ENCODE assay signal across 13 cellular contexts in the genomic region with DNA sequence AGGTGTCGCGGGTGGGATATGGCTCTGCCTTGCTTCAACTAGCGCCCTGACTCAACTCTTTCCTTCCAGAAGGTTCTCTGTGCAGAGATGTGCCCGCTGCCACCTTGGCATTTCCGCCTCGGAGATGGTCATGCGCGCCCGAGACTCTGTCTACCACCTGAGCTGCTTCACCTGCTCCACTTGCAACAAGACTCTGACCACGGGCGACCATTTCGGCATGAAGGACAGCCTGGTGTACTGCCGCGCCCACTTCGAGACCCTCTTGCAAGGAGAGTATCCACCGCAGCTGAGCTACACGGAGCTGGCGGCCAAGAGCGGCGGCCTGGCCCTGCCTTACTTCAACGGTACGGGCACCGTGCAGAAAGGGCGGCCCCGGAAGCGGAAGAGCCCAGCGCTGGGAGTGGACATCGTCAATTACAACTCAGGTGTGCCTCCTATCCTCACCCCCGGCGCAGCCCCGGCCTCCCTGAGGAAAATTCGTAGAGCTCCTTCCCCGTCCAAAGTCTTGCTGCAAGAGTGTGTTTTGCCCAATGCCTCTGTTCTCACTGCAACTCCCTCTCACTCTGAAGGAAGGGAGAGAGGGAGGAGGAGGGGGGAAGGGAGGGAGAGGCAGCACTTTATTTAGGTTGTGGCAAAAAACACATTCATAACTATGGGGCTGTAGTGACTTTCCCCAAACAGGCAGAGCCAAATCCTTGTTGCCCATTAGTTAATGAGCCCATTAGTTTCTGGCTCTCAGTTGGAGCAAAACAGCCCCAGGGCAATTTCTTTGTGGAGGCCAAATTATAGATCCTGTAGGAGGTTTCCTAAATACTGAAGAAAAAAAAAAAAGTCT. TPM values are rescaled to one million over a fixed set of nuclear protein-coding genes. Genes with fewer than 3 reads are reported as not detected.
DNase-seq lines count a peak whose midpoint lies in the region; ATAC-seq lines count a peak whose summit lies in the region.
"Had no signal": no experiment of that assay in that cellular context is flagged by ENCODE, and none has a peak within 500 bp of the region (broad histone marks: within the 10 kb centered on the region; RNA-seq: fewer than 3 reads in every experiment).

No MANE protein-coding gene starts in this region.

- peaks cover 46% of the 10 kb centered on the region for H3K4me1 Mint-ChIP-seq in activated T-cell treated with anti-CD3 and anti-CD28 coated beads, Interleukin-2, amount 50 U/mL, for 24 hours (ENCODE audit: low read depth)
- peaks cover 45% of the 10 kb centered on the region for H3K4me1 Mint-ChIP-seq in activated T-cell treated with anti-CD3 and anti-CD28 coated beads, Interleukin-2, amount 50 U/mL, for 4 hours (ENCODE audit: low read depth)
- H3K4me1 Mint-ChIP-seq in activated T-helper 2 cell treated with anti-CD3 and anti-CD28 coated beads, Interferon-gamma antibody, Interleukin-2, Interleukin-4, amounts not matched to agents 10 μg/mL and 5 μg/mL and 100 μg/mL, durations not matched to agents 14 hours and 24 hours and 36 hours (ENCODE audit: low read depth), result peaks cover 50% of the 10 kb centered on the region
- H3K4me1 Mint-ChIP-seq in T-cell, result peaks cover 47 to 51% (median 50%) of the 10 kb centered on the region in 3 donors

- peaks cover 13% of the 10 kb centered on the region for H3K4me1 ChIP-seq in thymus (ENCODE audit: control insufficient read depth, insufficient read depth, low read length)

- H3K27ac Mint-ChIP-seq in activated T-cell treated with anti-CD3 and anti-CD28 coated beads, Interleukin-2, amount 50 U/mL, for 24 hours, result no peak overlapping the region
- no peak overlapping the region for H3K27ac Mint-ChIP-seq in activated T-helper 2 cell treated with anti-CD3 and anti-CD28 coated beads, Interferon-gamma antibody, Interleukin-2, Interleukin-4, amounts not matched to agents 10 μg/mL and 5 μg/mL and 100 μg/mL, durations not matched to agents 14 hours and 24 hours and 36 hours
- no peak overlapping the region for H3K27ac Mint-ChIP-seq in T-cell

- H3K36me3 Mint-ChIP-seq in activated T-cell treated with anti-CD3 and anti-CD28 coated beads, Interleukin-2, amount 50 U/mL, for 24 hours (ENCODE audit: low read depth), result no peaks in the 10 kb centered on the region
- H3K36me3 Mint-ChIP-seq in activated T-cell treated with anti-CD3 and anti-CD28 coated beads, Interleukin-2, amount 50 U/mL, for 4 hours (ENCODE audit: insufficient read depth), result no peaks in the 10 kb centered on the region
- no peaks in the 10 kb centered on the region for H3K36me3 Mint-ChIP-seq in activated T-helper 2 cell treated with anti-CD3 and anti-CD28 coated beads, Interferon-gamma antibody, Interleukin-2, Interleukin-4, amounts not matched to agents 10 μg/mL and 5 μg/mL and 100 μg/mL, durations not matched to agents 14 hours and 24 hours and 36 hours (ENCODE audit: low read depth)
- no peaks in the 10 kb centered on the region for H3K36me3 Mint-ChIP-seq in T-cell

- H3K27me3 ChIP-seq in thymus (ENCODE audit: control insufficient read depth, insufficient read depth), result peaks cover 41% of the 10 kb centered on the region

- peak overlapping the region; percentile 28 for H3K4me3 ChIP-seq in thymus (ENCODE audit: low read length)
- H3K4me3 ChIP-seq: PC-9 had no signal

- DNase-seq in activated T-cell treated with anti-CD3 and anti-CD28 coated beads, Interleukin-2, amount 50 U/mL, for 24 hours, result peak; percentile 33
- DNase-seq in activated T-cell treated with anti-CD3 and anti-CD28 coated beads, Interleukin-2, amount 50 U/mL, for 4 hours, result no peak
- DNase-seq in activated T-helper 2 cell treated with anti-CD3 and anti-CD28 coated beads, Interferon-gamma antibody, Interleukin-2, Interleukin-4, amounts not matched to agents 10 μg/mL and 5 μg/mL and 100 μg/mL, durations not matched to agents 14 hours and 24 hours and 36 hours (ENCODE audit: low spot score), result no peak
- peak; percentile 52 to 66 for DNase-seq in left colon
- DNase-seq in NCI-H2107 (lab: John Stamatoyannopoulos, UW), result no peak
- DNase-seq in Right ventricle myocardium inferior (ENCODE audit: missing footprints), result no peak
- DNase-seq in T-cell, result no peak
- DNase-seq: GDM1; PC-9; stimulated activated CD8-positive, alpha-beta memory T cell treated with anti-CD3 and anti-CD28 coated beads, Interleukin-4, amount 100 ng/mL, for 48 hours; T1000 had no signal

- no peaks in the 10 kb centered on the region for H3K36me3 ChIP-seq in thymus (ENCODE audit: control insufficient read depth, insufficient read depth)

- peaks cover 83% of the 10 kb centered on the region for H3K27me3 Mint-ChIP-seq in activated T-cell treated with anti-CD3 and anti-CD28 coated beads, Interleukin-2, amount 50 U/mL, for 24 hours
- peaks cover 79% of the 10 kb centered on the region for H3K27me3 Mint-ChIP-seq in activated T-cell treated with anti-CD3 and anti-CD28 coated beads, Interleukin-2, amount 50 U/mL, for 4 hours (ENCODE audit: low read depth)
- H3K27me3 Mint-ChIP-seq in activated T-helper 2 cell treated with anti-CD3 and anti-CD28 coated beads, Interferon-gamma antibody, Interleukin-2, Interleukin-4, amounts not matched to agents 10 μg/mL and 5 μg/mL and 100 μg/mL, durations not matched to agents 14 hours and 24 hours and 36 hours (ENCODE audit: low read depth), result peaks cover 83% of the 10 kb centered on the region
- peaks cover 78 to 85% of the 10 kb centered on the region in 2 donors for H3K27me3 Mint-ChIP-seq in T-cell

- H3K27ac ChIP-seq in thymus (ENCODE audit: low read depth), result no peak overlapping the region
- H3K27ac ChIP-seq: PC-9 had no signal

- H3K9me3 ChIP-seq in thymus (ENCODE audit: control insufficient read depth), result no peaks in the 10 kb centered on the region

- intact Hi-C loops in activated T-helper 2 cell treated with anti-CD3 and anti-CD28 coated beads, Interferon-gamma antibody, Interleukin-2, Interleukin-4, amounts not matched to agents 10 μg/mL and 5 μg/mL and 100 μg/mL, durations not matched to agents 14 hours and 24 hours and 36 hours (cut with micrococcal nuclease), result no loop called here
- intact Hi-C loops in left colon (cut with DNase I, micrococcal nuclease) (loop anchor here in 1 of 2 donors (10.0 kb wide), 1 partner anchor 397 kb away; no protein-coding TSS in a partner anchor), Right ventricle myocardium inferior (cut with DNase I) (loop anchor here (5.0 kb wide), 1 partner anchor 394 kb away; no protein-coding TSS in a partner anchor)

- H3K4me3 Mint-ChIP-seq in activated T-cell treated with anti-CD3 and anti-CD28 coated beads, Interleukin-2, amount 50 U/mL, for 24 hours, result peak overlapping the region; percentile 26
- H3K4me3 Mint-ChIP-seq in activated T-cell treated with anti-CD3 and anti-CD28 coated beads, Interleukin-2, amount 50 U/mL, for 4 hours, result no peak overlapping the region
- peak overlapping the region; percentile 43 for H3K4me3 Mint-ChIP-seq in activated T-helper 2 cell treated with anti-CD3 and anti-CD28 coated beads, Interferon-gamma antibody, Interleukin-2, Interleukin-4, amounts not matched to agents 10 μg/mL and 5 μg/mL and 100 μg/mL, durations not matched to agents 14 hours and 24 hours and 36 hours (ENCODE audit: low read depth)
- H3K4me3 Mint-ChIP-seq in T-cell, result peak overlapping the region in 1 of 3 donors; percentile 71

- CTCF ChIA-PET in T-cell (lab: Charles Lee), result interaction anchor here in 1 of 2 donors (0.6 to 2.2 kb wide), 4 partner anchors 9 to 395 kb away, joined by 3 to 8 read pairs (median 4); no protein-coding TSS in a partner anchor

- no peaks in the 10 kb centered on the region for H3K9me3 Mint-ChIP-seq in activated T-cell treated with anti-CD3 and anti-CD28 coated beads, Interleukin-2, amount 50 U/mL, for 24 hours
- no peaks in the 10 kb centered on the region for H3K9me3 Mint-ChIP-seq in activated T-cell treated with anti-CD3 and anti-CD28 coated beads, Interleukin-2, amount 50 U/mL, for 4 hours
- H3K9me3 Mint-ChIP-seq in activated T-helper 2 cell treated with anti-CD3 and anti-CD28 coated beads, Interferon-gamma antibody, Interleukin-2, Interleukin-4, amounts not matched to agents 10 μg/mL and 5 μg/mL and 100 μg/mL, durations not matched to agents 14 hours and 24 hours and 36 hours, result no peaks in the 10 kb centered on the region
- H3K9me3 Mint-ChIP-seq in T-cell, result no peaks in the 10 kb centered on the region

- ATAC-seq in activated T-cell treated with anti-CD3 and anti-CD28 coated beads, Interleukin-2, amount 50 U/mL, for 4 hours, result no peak
- ATAC-seq in left colon (peak; percentile 92), Right ventricle myocardium inferior (no peak), T-cell (replicated peaks in 1 of 4) (no peak)

- POLR2A ChIA-PET in T-cell (lab: Charles Lee), result no interaction called here

- WGBS in thymus, result 18% methylated on average over 33 of the region's 33 CpGs

RNA-seq across cellular contexts. Expression of a gene that starts 4.3 kb away (rescaled TPM):
- total RNA-seq in activated T-cell treated with anti-CD3 and anti-CD28 coated beads, Interleukin-2, amount 50 U/mL, for 4 hours, result not detected
- 0.05 TPM in 1 of 2 replicates, not detected in the other for total RNA-seq in activated T-helper 2 cell treated with anti-CD3 and anti-CD28 coated beads, Interferon-gamma antibody, Interleukin-2, Interleukin-4, amounts not matched to agents 10 μg/mL and 5 μg/mL and 100 μg/mL, durations not matched to agents 14 hours and 24 hours and 36 hours
- total RNA-seq in left colon (under 1 TPM in 1 of 2 donors, not detected in 1; 0.31 TPM), Right ventricle myocardium inferior (0.19 TPM), T-cell (not detected)
- polyA plus RNA-seq in thymus, result 0.09 TPM
- total RNA-seq: epithelial cell of proximal tubule had no signal

RNA-seq across cellular contexts. Expression of a gene that starts 19.0 kb away (rescaled TPM):
- 1 to 10 TPM in 2 of 3 donors, under 1 TPM in 1; 0.68 to 2.5 (median 2.4) TPM for total RNA-seq in activated T-cell treated with anti-CD3 and anti-CD28 coated beads, Interleukin-2, amount 50 U/mL, for 4 hours
- 2.4 and 2.5 TPM in 2 replicates for total RNA-seq in activated T-helper 2 cell treated with anti-CD3 and anti-CD28 coated beads, Interferon-gamma antibody, Interleukin-2, Interleukin-4, amounts not matched to agents 10 μg/mL and 5 μg/mL and 100 μg/mL, durations not matched to agents 14 hours and 24 hours and 36 hours
- total RNA-seq in left colon, result 1 to 10 TPM; 3.1 to 5.2 TPM
- 1.3 TPM for polyA plus RNA-seq in thymus
- total RNA-seq in Right ventricle myocardium inferior, result 4.9 TPM
- total RNA-seq in T-cell, result not detected

Comparison
In these comparisons a context has a peak if more than half of its experiments do, and no peak if none do; other contexts are left out.
1. DNase-seq: peak in activated T-cell treated with anti-CD3 and anti-CD28 coated beads, Interleukin-2, amount 50 U/mL, for 24 hours (single experiment) and left colon (2 of 2); none in activated T-cell treated with anti-CD3 and anti-CD28 coated beads, Interleukin-2, amount 50 U/mL, for 4 hours (single experiment), activated T-helper 2 cell treated with anti-CD3 and anti-CD28 coated beads, Interferon-gamma antibody, Interleukin-2, Interleukin-4, amounts not matched to agents 10 μg/mL and 5 μg/mL and 100 μg/mL, durations not matched to agents 14 hours and 24 hours and 36 hours (single experiment), NCI-H2107 (single experiment), Right ventricle myocardium inferior (single experiment) and T-cell (0 of 34).